Comparison of ENCODE assay signal across 14 cellular contexts in genomic region chr2:1729264-1729663, GRCh38. TPM values are rescaled to one million over a fixed set of nuclear protein-coding genes. Genes with fewer than 3 reads are reported as not detected.
DNase-seq lines count a peak whose midpoint lies in the region; ATAC-seq, FAIRE-seq and TF ChIP-seq lines count a peak whose summit lies in the region.
"Had no signal": no experiment of that assay in that cellular context is flagged by ENCODE, and none has a peak within 500 bp of the region (broad histone marks: within the 10 kb centered on the region; RNA-seq: fewer than 3 reads in every experiment).

No MANE protein-coding gene starts in this region.

- ATAC-seq in A549 (no peak), foreskin keratinocyte (no peak)
- ATAC-seq: activated T-cell treated with anti-CD3 and anti-CD28 coated beads, Interleukin-2, amount 50 U/mL, for 72 hours; natural killer cell; T-helper 17 cell had no signal

- H3K4me2 ChIP-seq in A549 = peak overlapping the region; percentile 57; the same call in 2 of the 3 replicates
- H3K4me2 ChIP-seq in parathyroid adenoma (ENCODE audit: low read length) = no peak overlapping the region

- H3K9ac ChIP-seq in parathyroid adenoma = no peak overlapping the region

- H3K4me3 ChIP-seq in A549 = no peak overlapping the region
- no peak overlapping the region for H3K4me3 ChIP-seq in parathyroid adenoma (ENCODE audit: low read depth, low read length)

- intact Hi-C loops in activated T-helper 2 cell treated with anti-CD3 and anti-CD28 coated beads, Interferon-gamma antibody, Interleukin-2, Interleukin-4, amounts not matched to agents 10 μg/mL and 5 μg/mL and 100 μg/mL, durations not matched to agents 14 hours and 24 hours and 36 hours (cut with micrococcal nuclease) = no loop called here

- TF ChIP-seq CTCF in A549 (IDR thresholded peaks at IDR 0.05) = no peak
- TF ChIP-seq CTCF in RWPE1 (conservative IDR thresholded peaks at IDR 0.05; ENCODE audit: low read depth) = no peak
- no peak for TF ChIP-seq CTCF in foreskin keratinocyte (conservative IDR thresholded peaks at IDR 0.05)
- no peak for TF ChIP-seq CTCF in parathyroid adenoma (IDR thresholded peaks at IDR 0.05)

- no peaks in the 10 kb centered on the region for H3K27me3 Mint-ChIP-seq in activated T-helper 2 cell treated with anti-CD3 and anti-CD28 coated beads, Interferon-gamma antibody, Interleukin-2, Interleukin-4, amounts not matched to agents 10 μg/mL and 5 μg/mL and 100 μg/mL, durations not matched to agents 14 hours and 24 hours and 36 hours (ENCODE audit: low read depth)

- H3K36me3 ChIP-seq in parathyroid adenoma (ENCODE audit: control insufficient read depth, insufficient read depth, low read length) = no peaks in the 10 kb centered on the region

- CTCF ChIA-PET in A549 (lab: Yijun Ruan, JAX) = interaction anchor here (1.9 kb wide), 1 partner anchor 138 kb away, joined by 5 read pairs; no protein-coding TSS in a partner anchor
- CTCF ChIA-PET in RWPE1 (lab: Yijun Ruan, JAX) = interaction anchor here (1.1 kb wide), 1 partner anchor 12 kb away, joined by 4 read pairs; no protein-coding TSS in a partner anchor

- no peaks in the 10 kb centered on the region for H3K9me3 Mint-ChIP-seq in activated T-helper 2 cell treated with anti-CD3 and anti-CD28 coated beads, Interferon-gamma antibody, Interleukin-2, Interleukin-4, amounts not matched to agents 10 μg/mL and 5 μg/mL and 100 μg/mL, durations not matched to agents 14 hours and 24 hours and 36 hours
- H3K9me3 Mint-ChIP-seq: activated T-cell treated with anti-CD3 and anti-CD28 coated beads, Interleukin-2, amount 50 U/mL, for 72 hours; natural killer cell had no signal

- WGBS in A549 (ENCODE audit: missing lambda C conversion rate) = 37% methylated on average over 7 of the region's 7 CpGs

- DNase-seq in A549 (ENCODE audit: low read depth in 1 of 2, low spot score in 1 of 2) = no peak
- DNase-seq in RWPE1 (ENCODE audit: low spot score) = no peak
- no peak for DNase-seq in foreskin keratinocyte
- DNase-seq in GM19240 (ENCODE audit: insufficient read length, low spot score) = no peak
- DNase-seq in activated T-helper 2 cell treated with anti-CD3 and anti-CD28 coated beads, Interferon-gamma antibody, Interleukin-2, Interleukin-4, amounts not matched to agents 10 μg/mL and 5 μg/mL and 100 μg/mL, durations not matched to agents 14 hours and 24 hours and 36 hours (ENCODE audit: low spot score) = no peak
- DNase-seq in epidermal melanocyte (ENCODE audit: insufficient read length, low spot score) = no peak
- no peak for DNase-seq in activated gamma-delta T cell (lab: John Stamatoyannopoulos, UW)
- DNase-seq: activated CD4-positive, alpha-beta T cell treated with anti-CD3 and anti-CD28 coated beads for 4 hours; activated T-cell treated with anti-CD3 and anti-CD28 coated beads, Interleukin-2, amount 50 U/mL, for 72 hours; MV-4-11; natural killer cell; stimulated activated CD4-positive, alpha-beta T cell treated with anti-CD3 and anti-CD28 coated beads, Interleukin-12 subunit alpha, Interleukin-12 subunit beta, amount 100 ng/mL, for 4 hours; T-helper 17 cell had no signal

- peaks cover 20% of the 10 kb centered on the region for H3K4me1 ChIP-seq in A549
- H3K4me1 ChIP-seq in foreskin keratinocyte = peaks cover 31% of the 10 kb centered on the region
- H3K4me1 ChIP-seq in parathyroid adenoma = peaks cover 2% of the 10 kb centered on the region

- H3K4me3 Mint-ChIP-seq in activated T-helper 2 cell treated with anti-CD3 and anti-CD28 coated beads, Interferon-gamma antibody, Interleukin-2, Interleukin-4, amounts not matched to agents 10 μg/mL and 5 μg/mL and 100 μg/mL, durations not matched to agents 14 hours and 24 hours and 36 hours (ENCODE audit: low read depth) = no peak overlapping the region
- H3K4me3 Mint-ChIP-seq: activated T-cell treated with anti-CD3 and anti-CD28 coated beads, Interleukin-2, amount 50 U/mL, for 72 hours; natural killer cell; T-helper 17 cell had no signal

- no peak overlapping the region for H3K27ac Mint-ChIP-seq in activated T-helper 2 cell treated with anti-CD3 and anti-CD28 coated beads, Interferon-gamma antibody, Interleukin-2, Interleukin-4, amounts not matched to agents 10 μg/mL and 5 μg/mL and 100 μg/mL, durations not matched to agents 14 hours and 24 hours and 36 hours
- H3K27ac Mint-ChIP-seq: activated T-cell treated with anti-CD3 and anti-CD28 coated beads, Interleukin-2, amount 50 U/mL, for 72 hours; natural killer cell; T-helper 17 cell had no signal

- no peaks in the 10 kb centered on the region for H3K79me2 ChIP-seq in parathyroid adenoma

- POLR2A ChIA-PET in A549 (lab: Yijun Ruan, JAX) (no interaction called here), RWPE1 (lab: Yijun Ruan, JAX; ENCODE audit: low non-redundant PET) (no interaction called here)

- H3K27ac ChIP-seq in A549 (peak overlapping the region; percentile 26 to 32; a peak in 3 of 6 replicates), RWPE1 (peak overlapping the region; percentile 80), foreskin keratinocyte (peak overlapping the region; percentile 66), parathyroid adenoma (no peak overlapping the region)

- H3K27me3 ChIP-seq in foreskin keratinocyte = no peaks in the 10 kb centered on the region
- peaks cover 5% of the 10 kb centered on the region for H3K27me3 ChIP-seq in parathyroid adenoma (ENCODE audit: control insufficient read depth, insufficient read depth, low read length)

- no peaks in the 10 kb centered on the region for H3K36me3 Mint-ChIP-seq in activated T-helper 2 cell treated with anti-CD3 and anti-CD28 coated beads, Interferon-gamma antibody, Interleukin-2, Interleukin-4, amounts not matched to agents 10 μg/mL and 5 μg/mL and 100 μg/mL, durations not matched to agents 14 hours and 24 hours and 36 hours (ENCODE audit: low read depth)
- H3K36me3 Mint-ChIP-seq: natural killer cell had no signal

- no peak for TF ChIP-seq RAD21 in A549 (conservative IDR thresholded peaks at IDR 0.05 in 1 of 2, IDR thresholded peaks at IDR 0.05 in 1 of 2)

- TF ChIP-seq POLR2A in A549 (IDR thresholded peaks at IDR 0.05; ENCODE audit: low read length) = no peak

- H3K9me3 ChIP-seq in A549 (no peaks in the 10 kb centered on the region; the same call in 2 of the 3 replicates), parathyroid adenoma (ENCODE audit: control insufficient read depth, low read length) (no peaks in the 10 kb centered on the region)

- no peaks in the 10 kb centered on the region for H3K4me1 Mint-ChIP-seq in activated T-helper 2 cell treated with anti-CD3 and anti-CD28 coated beads, Interferon-gamma antibody, Interleukin-2, Interleukin-4, amounts not matched to agents 10 μg/mL and 5 μg/mL and 100 μg/mL, durations not matched to agents 14 hours and 24 hours and 36 hours (ENCODE audit: low read depth)
- H3K4me1 Mint-ChIP-seq: natural killer cell, T-helper 17 cell had no signal

- no peak for TF ChIP-seq EP300 in A549 (IDR thresholded peaks at IDR 0.05)

- H2AFZ ChIP-seq in parathyroid adenoma = peak overlapping the region; percentile 42

- FAIRE-seq in A549 (lab: Jason Lieb, UNC) = no peak

TF ChIP-seq in A549, 52 proteins besides CTCF, POLR2A, EP300 and RAD21:
- TF ChIP-seq ATOH8 (CRISPR knock-in tag; IDR thresholded peaks at IDR 0.05; ENCODE audit: low read depth) (no peak), HOXA7 (CRISPR knock-in tag; IDR thresholded peaks at IDR 0.05) (no peak), CBX2 (IDR thresholded peaks at IDR 0.05; ENCODE audit: borderline replicate concordance, low read depth) (no peak), CBX8 (IDR thresholded peaks at IDR 0.05) (no peak), BHLHE40 (IDR thresholded peaks at IDR 0.05; ENCODE audit: low read depth, low read length) (no peak)

RNA-seq across cellular contexts. Expression of gene PXDN, which starts 15.1 kb away (rescaled TPM):
- polyA plus RNA-seq in A549 (2011; rRNA removed) (3.7 and 5.3 TPM in 2 replicates), A549 (2017; fragmentation: RNase III; extraction: RNeasy Plus Mini Kit Qiagen cat#74134 plus additional on column Dnase treatment) (5.5 to 8.9 TPM (median 7.3 TPM) in 3 replicates), foreskin keratinocyte (26.9 and 28.0 TPM in 2 replicates)
- polyA plus RNA-seq in A549 (2012; cell fraction: cytosol; rRNA removed) = 3.5 and 3.6 TPM in 2 replicates
- 13.1 and 14.0 TPM in 2 replicates for polyA plus RNA-seq in A549 (2012; cell fraction: nucleus; rRNA removed)
- 3.3 and 4.9 TPM in 2 replicates for polyA minus RNA-seq in A549 (2011; rRNA and poly(A)+ RNA removed)
- total RNA-seq in foreskin keratinocyte = 91.4 and 96.5 TPM in 2 replicates
- 2.0 and 2.3 TPM in 2 replicates for total RNA-seq in activated T-helper 2 cell treated with anti-CD3 and anti-CD28 coated beads, Interferon-gamma antibody, Interleukin-2, Interleukin-4, amounts not matched to agents 10 μg/mL and 5 μg/mL and 100 μg/mL, durations not matched to agents 14 hours and 24 hours and 36 hours
- total RNA-seq: T-helper 17 cell had no signal

Comparison
In these comparisons a context has a peak if more than half of its experiments do, and no peak if none do; other contexts are left out.
1. RNA of gene PXDN, which starts 15.1 kb away (total RNA-seq): 91.4 to 96.5 TPM in foreskin keratinocyte; 2.0 to 2.3 TPM in activated T-helper 2 cell treated with anti-CD3 and anti-CD28 coated beads, Interferon-gamma antibody, Interleukin-2, Interleukin-4, amounts not matched to agents 10 μg/mL and 5 μg/mL and 100 μg/mL, durations not matched to agents 14 hours and 24 hours and 36 hours; every median in the first group is over 10 times any median in the second.